In the genomic region with DNA sequence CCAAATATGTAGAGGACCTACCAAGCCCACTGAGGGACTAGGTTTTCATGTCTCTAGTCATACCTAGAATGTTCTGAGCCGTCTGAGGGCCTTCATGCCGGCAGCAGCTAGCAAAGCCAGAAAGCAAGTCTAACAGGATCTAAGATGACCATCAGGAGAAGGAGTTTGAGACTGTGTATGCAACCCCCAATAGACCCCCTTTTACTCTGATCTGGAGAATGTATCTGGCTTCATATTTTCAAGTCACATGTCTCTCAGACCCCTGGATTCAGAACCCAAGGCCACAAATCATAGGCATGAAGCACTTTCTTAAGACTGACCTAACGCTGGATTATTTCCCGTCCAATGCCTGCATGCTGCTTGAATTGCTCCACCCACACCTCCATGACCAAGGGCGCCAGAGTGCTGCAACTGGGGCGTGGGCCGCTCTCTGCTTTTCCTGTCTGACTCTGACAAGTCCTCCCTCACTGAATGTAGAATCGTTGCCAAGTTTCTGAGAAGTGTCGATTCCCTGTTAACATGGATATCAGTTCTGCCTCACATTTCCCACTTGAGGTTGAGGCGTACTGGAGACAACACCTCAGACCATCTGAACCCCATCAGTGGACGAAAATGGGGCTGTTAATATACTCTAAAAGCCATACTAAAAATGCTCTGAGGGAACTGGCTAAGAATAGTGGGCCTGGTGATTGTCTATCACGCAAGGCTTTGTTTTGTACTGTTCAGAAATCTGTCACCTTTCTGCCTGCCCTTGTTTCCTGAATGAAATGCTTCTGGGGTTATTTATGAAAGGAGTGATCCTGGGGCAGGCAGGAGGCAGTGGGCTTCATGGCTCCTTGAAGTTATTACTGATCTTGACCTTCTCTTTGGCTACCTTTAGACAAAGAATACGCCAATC, we compare ENCODE assay signal across 8 cellular contexts. TPM values are rescaled to one million over a fixed set of nuclear protein-coding genes. Genes with fewer than 3 reads are reported as not detected.
DNase-seq lines count a peak whose midpoint lies in the region; ATAC-seq and TF ChIP-seq lines count a peak whose summit lies in the region.

No MANE protein-coding gene starts in this region.

- H3K27ac ChIP-seq in lower lobe of right lung (peak overlapping the region; percentile 68), subcutaneous abdominal adipose tissue (ENCODE audit: low read depth, low read length) (peak overlapping the region; percentile 50), endodermal cell (ENCODE audit: low read depth, low read length) (no peak overlapping the region)

- peaks cover 4% of the 10 kb centered on the region for H3K4me1 Mint-ChIP-seq in endodermal cell

- ATAC-seq in GM18867 (IDR thresholded peaks at IDR 0.05; ENCODE audit: unreplicated experiment), result peak; percentile 3
- ATAC-seq in lower lobe of right lung, result peak; percentile 80 to 84
- no peak for ATAC-seq in HG02970 (IDR thresholded peaks at IDR 0.05; ENCODE audit: low FRiP score, unreplicated experiment)

- H3K4me1 ChIP-seq in lower lobe of right lung (peaks cover 58% of the 10 kb centered on the region), subcutaneous abdominal adipose tissue (ENCODE audit: control insufficient read depth in 5 of 5, insufficient read depth in 5 of 5, low read length in 5 of 5) (peaks cover 0 to 26% (median 18%) of the 10 kb centered on the region in 5 donors), endodermal cell (ENCODE audit: control insufficient read depth, insufficient read depth, low read length) (peaks cover 4% of the 10 kb centered on the region)

- H3K36me3 ChIP-seq in lower lobe of right lung, result peaks cover 27% of the 10 kb centered on the region
- H3K36me3 ChIP-seq in subcutaneous abdominal adipose tissue (ENCODE audit: control insufficient read depth in 5 of 5, insufficient read depth in 5 of 5, low read length in 5 of 5), result peaks cover 9 to 30% (median 27%) of the 10 kb centered on the region in 5 donors
- H3K36me3 ChIP-seq in endodermal cell (ENCODE audit: control insufficient read depth, insufficient read depth, low read length), result peaks cover 50% of the 10 kb centered on the region

- intact Hi-C loops in lower lobe of right lung (cut with DNase I), result no loop called here

- no peak for TF ChIP-seq POLR2A in NB4 (IDR thresholded peaks at IDR 0.05; ENCODE audit: extremely low read depth, insufficient read length)

- H3K27ac Mint-ChIP-seq in endodermal cell, result no peak overlapping the region

- no peak overlapping the region for H3K4me3 Mint-ChIP-seq in endodermal cell

- no peaks in the 10 kb centered on the region for H3K9me3 ChIP-seq in lower lobe of right lung
- H3K9me3 ChIP-seq in subcutaneous abdominal adipose tissue (ENCODE audit: control insufficient read depth in 5 of 5, low read length in 5 of 5), result no peaks in the 10 kb centered on the region
- no peaks in the 10 kb centered on the region for H3K9me3 ChIP-seq in endodermal cell (ENCODE audit: control insufficient read depth, low read length)

- TF ChIP-seq CTCF in NB4 (IDR thresholded peaks at IDR 0.05; ENCODE audit: low read depth, low read length) (no peak), lower lobe of right lung (IDR thresholded peaks at IDR 0.05) (no peak), endodermal cell (conservative IDR thresholded peaks at IDR 0.05) (no peak)

- no peak overlapping the region for H3K9ac ChIP-seq in subcutaneous abdominal adipose tissue (ENCODE audit: low read length in 5 of 5)
- no peak overlapping the region for H3K9ac ChIP-seq in endodermal cell (ENCODE audit: extremely low read depth, low read length, poor library complexity, severe bottlenecking)

- whole genome bisulfite sequencing in endodermal cell (ENCODE audit: insufficient coverage in 1 of 2, insufficient read length in 1 of 2), 2 experiments, result 93 to 100% methylated on average over 7 to 12 of the region's 13 CpGs

- peak; percentile 14 for DNase-seq in NB4 (ENCODE audit: low read depth)
- DNase-seq in activated gamma-delta T cell treated with anti-CD3 and anti-CD28 coated beads, Interleukin-2, amount 50 U/mL, for 16 hours (ENCODE audit: low read depth), result peak; percentile 36
- peak; percentile 87 for DNase-seq in lower lobe of right lung
- DNase-seq in C1 segment of cervical spinal cord (lab: John Stamatoyannopoulos, UW), result no peak
- no peak for DNase-seq in endodermal cell

- no peaks in the 10 kb centered on the region for H3K27me3 ChIP-seq in lower lobe of right lung (ENCODE audit: low read depth)
- no peaks in the 10 kb centered on the region for H3K27me3 ChIP-seq in subcutaneous abdominal adipose tissue (ENCODE audit: control insufficient read depth in 5 of 5, insufficient read depth in 4 of 5, low read length in 5 of 5)
- no peaks in the 10 kb centered on the region for H3K27me3 ChIP-seq in endodermal cell (ENCODE audit: control insufficient read depth, insufficient read depth, low read length, poor library complexity, severe bottlenecking)

- H3K4me3 ChIP-seq in NB4 (ENCODE audit: low read depth, low read length) (no peak overlapping the region), lower lobe of right lung (no peak overlapping the region), subcutaneous abdominal adipose tissue (ENCODE audit: low read depth in 1 of 5, low read length in 5 of 5) (no peak overlapping the region), endodermal cell (ENCODE audit: low read length) (no peak overlapping the region)

- H3K9me3 Mint-ChIP-seq in endodermal cell, result no peaks in the 10 kb centered on the region

- H3K36me3 Mint-ChIP-seq in endodermal cell (ENCODE audit: low read depth), result peaks cover 53% of the 10 kb centered on the region

- H3K27me3 Mint-ChIP-seq in endodermal cell (ENCODE audit: insufficient read depth), result no peaks in the 10 kb centered on the region

RNA-seq across cellular contexts. Expression of gene ASXL1, which starts 23.9 kb away (rescaled TPM):
- 71.9 TPM for total RNA-seq in lower lobe of right lung
- total RNA-seq in endodermal cell, result 10 to 100 TPM; 88.9 to 98.6 TPM
- polyA plus RNA-seq in endodermal cell (2013, experiment 1 of 2), result 72.1 TPM
- 63.8 TPM for polyA plus RNA-seq in endodermal cell (2013, experiment 2 of 2)

RNA-seq across cellular contexts. Expression of gene KIF3B, which starts 56.8 kb away (rescaled TPM):
- total RNA-seq in lower lobe of right lung (28.0 TPM), endodermal cell (10 to 100 TPM; 31.4 to 41.1 TPM)
- 21.1 TPM for polyA plus RNA-seq in endodermal cell (2013, experiment 1 of 2)
- polyA plus RNA-seq in endodermal cell (2013, experiment 2 of 2), result 21.3 TPM

Comparison
In these comparisons a context has a peak if more than half of its experiments do, and no peak if none do; other contexts are left out.
1. DNase-seq: peak in NB4 (single experiment), activated gamma-delta T cell treated with anti-CD3 and anti-CD28 coated beads, Interleukin-2, amount 50 U/mL, for 16 hours (single experiment) and lower lobe of right lung (single experiment); none in C1 segment of cervical spinal cord (0 of 14) and endodermal cell (single experiment).